ENCODE assay signal across 1 cellular context in the genomic region with DNA sequence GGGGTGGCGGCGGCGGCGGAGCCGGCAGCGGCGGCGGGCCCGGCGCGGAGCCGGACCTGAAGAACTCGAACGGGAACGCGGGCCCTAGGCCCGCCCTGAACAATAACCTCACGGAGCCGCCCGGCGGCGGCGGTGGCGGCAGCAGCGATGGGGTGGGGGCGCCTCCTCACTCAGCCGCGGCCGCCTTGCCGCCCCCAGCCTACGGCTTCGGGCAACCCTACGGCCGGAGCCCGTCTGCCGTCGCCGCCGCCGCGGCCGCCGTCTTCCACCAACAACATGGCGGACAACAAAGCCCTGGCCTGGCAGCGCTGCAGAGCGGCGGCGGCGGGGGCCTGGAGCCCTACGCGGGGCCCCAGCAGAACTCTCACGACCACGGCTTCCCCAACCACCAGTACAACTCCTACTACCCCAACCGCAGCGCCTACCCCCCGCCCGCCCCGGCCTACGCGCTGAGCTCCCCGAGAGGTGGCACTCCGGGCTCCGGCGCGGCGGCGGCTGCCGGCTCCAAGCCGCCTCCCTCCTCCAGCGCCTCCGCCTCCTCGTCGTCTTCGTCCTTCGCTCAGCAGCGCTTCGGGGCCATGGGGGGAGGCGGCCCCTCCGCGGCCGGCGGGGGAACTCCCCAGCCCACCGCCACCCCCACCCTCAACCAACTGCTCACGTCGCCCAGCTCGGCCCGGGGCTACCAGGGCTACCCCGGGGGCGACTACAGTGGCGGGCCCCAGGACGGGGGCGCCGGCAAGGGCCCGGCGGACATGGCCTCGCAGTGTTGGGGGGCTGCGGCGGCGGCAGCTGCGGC.
TF ChIP-seq lines count a peak whose summit lies in the region.

No MANE protein-coding gene starts in this region.

TF ChIP-seq in HepG2, 621 proteins besides CTCF, POLR2A, EP300 and RAD21 (continued from another document and continues in another):
- TF ChIP-seq, protein P1, sequence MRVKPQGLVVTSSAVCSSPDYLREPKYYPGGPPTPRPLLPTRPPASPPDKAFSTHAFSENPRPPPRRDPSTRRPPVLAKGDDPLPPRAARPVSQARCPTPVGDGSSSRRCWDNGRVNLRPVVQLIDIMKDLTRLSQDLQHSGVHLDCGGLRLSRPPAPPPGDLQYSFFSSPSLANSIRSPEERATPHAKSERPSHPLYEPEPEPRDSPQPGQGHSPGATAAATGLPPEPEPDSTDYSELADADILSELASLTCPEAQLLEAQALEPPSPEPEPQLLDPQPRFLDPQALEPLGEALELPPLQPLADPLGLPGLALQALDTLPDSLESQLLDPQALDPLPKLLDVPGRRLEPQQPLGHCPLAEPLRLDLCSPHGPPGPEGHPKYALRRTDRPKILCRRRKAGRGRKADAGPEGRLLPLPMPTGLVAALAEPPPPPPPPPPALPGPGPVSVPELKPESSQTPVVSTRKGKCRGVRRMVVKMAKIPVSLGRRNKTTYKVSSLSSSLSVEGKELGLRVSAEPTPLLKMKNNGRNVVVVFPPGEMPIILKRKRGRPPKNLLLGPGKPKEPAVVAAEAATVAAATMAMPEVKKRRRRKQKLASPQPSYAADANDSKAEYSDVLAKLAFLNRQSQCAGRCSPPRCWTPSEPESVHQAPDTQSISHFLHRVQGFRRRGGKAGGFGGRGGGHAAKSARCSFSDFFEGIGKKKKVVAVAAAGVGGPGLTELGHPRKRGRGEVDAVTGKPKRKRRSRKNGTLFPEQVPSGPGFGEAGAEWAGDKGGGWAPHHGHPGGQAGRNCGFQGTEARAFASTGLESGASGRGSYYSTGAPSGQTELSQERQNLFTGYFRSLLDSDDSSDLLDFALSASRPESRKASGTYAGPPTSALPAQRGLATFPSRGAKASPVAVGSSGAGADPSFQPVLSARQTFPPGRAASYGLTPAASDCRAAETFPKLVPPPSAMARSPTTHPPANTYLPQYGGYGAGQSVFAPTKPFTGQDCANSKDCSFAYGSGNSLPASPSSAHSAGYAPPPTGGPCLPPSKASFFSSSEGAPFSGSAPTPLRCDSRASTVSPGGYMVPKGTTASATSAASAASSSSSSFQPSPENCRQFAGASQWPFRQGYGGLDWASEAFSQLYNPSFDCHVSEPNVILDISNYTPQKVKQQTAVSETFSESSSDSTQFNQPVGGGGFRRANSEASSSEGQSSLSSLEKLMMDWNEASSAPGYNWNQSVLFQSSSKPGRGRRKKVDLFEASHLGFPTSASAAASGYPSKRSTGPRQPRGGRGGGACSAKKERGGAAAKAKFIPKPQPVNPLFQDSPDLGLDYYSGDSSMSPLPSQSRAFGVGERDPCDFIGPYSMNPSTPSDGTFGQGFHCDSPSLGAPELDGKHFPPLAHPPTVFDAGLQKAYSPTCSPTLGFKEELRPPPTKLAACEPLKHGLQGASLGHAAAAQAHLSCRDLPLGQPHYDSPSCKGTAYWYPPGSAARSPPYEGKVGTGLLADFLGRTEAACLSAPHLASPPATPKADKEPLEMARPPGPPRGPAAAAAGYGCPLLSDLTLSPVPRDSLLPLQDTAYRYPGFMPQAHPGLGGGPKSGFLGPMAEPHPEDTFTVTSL (CRISPR knock-in tag; IDR thresholded peaks at IDR 0.05; ENCODE audit: borderline replicate concordance): no peak
- TF ChIP-seq ZNF614 (CRISPR knock-in tag; IDR thresholded peaks at IDR 0.05; ENCODE audit: borderline replicate concordance) (no peak), TRIM24 (CRISPR knock-in tag; IDR thresholded peaks at IDR 0.05) (no peak), ZNF468 (CRISPR knock-in tag; IDR thresholded peaks at IDR 0.05) (no peak), MAF1 (CRISPR knock-in tag; IDR thresholded peaks at IDR 0.05; ENCODE audit: borderline replicate concordance) (no peak), ZEB1 (IDR thresholded peaks at IDR 0.05; ENCODE audit: insufficient replicate concordance, low read depth) (no peak), ZNF547 (CRISPR knock-in tag; IDR thresholded peaks at IDR 0.05) (no peak), PRMT3 (CRISPR knock-in tag; IDR thresholded peaks at IDR 0.05; ENCODE audit: borderline replicate concordance, low read depth) (no peak), LCORL (IDR thresholded peaks at IDR 0.05) (no peak), LCORL (CRISPR knock-in tag; IDR thresholded peaks at IDR 0.05) (no peak), ZBTB1 (CRISPR knock-in tag; IDR thresholded peaks at IDR 0.05; ENCODE audit: borderline replicate concordance) (no peak), AGO1 (IDR thresholded peaks at IDR 0.05; ENCODE audit: low read depth, low read length, poor library complexity, severe bottlenecking) (peak; percentile 60), SAP130 (CRISPR knock-in tag; IDR thresholded peaks at IDR 0.05; ENCODE audit: low read depth) (peak; percentile 33; the same call in 1 of the 2 replicates), IRF2 (CRISPR knock-in tag; IDR thresholded peaks at IDR 0.05) (no peak), AGO2 (optimal IDR thresholded peaks at IDR 0.05; ENCODE audit: low read depth, low read length) (peak; percentile 88), ZNF570 (CRISPR knock-in tag; IDR thresholded peaks at IDR 0.05; ENCODE audit: borderline replicate concordance) (no peak), ZNF563 (CRISPR knock-in tag; IDR thresholded peaks at IDR 0.05) (no peak), DR1 (CRISPR knock-in tag; IDR thresholded peaks at IDR 0.05) (no peak), MXD4 (CRISPR knock-in tag; IDR thresholded peaks at IDR 0.05) (no peak), ZNF816 (CRISPR knock-in tag; IDR thresholded peaks at IDR 0.05; ENCODE audit: borderline replicate concordance) (no peak), GATAD1 (CRISPR knock-in tag; IDR thresholded peaks at IDR 0.05) (no peak), FOXA3 (CRISPR knock-in tag; IDR thresholded peaks at IDR 0.05) (no peak), ZNF607 (CRISPR knock-in tag; IDR thresholded peaks at IDR 0.05; ENCODE audit: borderline replicate concordance) (0 out of 2 replicates have a peak, but pooled peaks have one; percentile 23), SUZ12 (IDR thresholded peaks at IDR 0.05; ENCODE audit: low read depth, low read length) (no peak), TARDBP (CRISPR knock-in tag; IDR thresholded peaks at IDR 0.05) (no peak), SSRP1 (CRISPR knock-in tag; IDR thresholded peaks at IDR 0.05) (no peak), MXI1 (IDR thresholded peaks at IDR 0.05; ENCODE audit: borderline replicate concordance, low read depth, low read length) (no peak), JARID2 (CRISPR knock-in tag; IDR thresholded peaks at IDR 0.05; ENCODE audit: insufficient replicate concordance) (no peak), ZNF333 (CRISPR knock-in tag; IDR thresholded peaks at IDR 0.05; ENCODE audit: borderline replicate concordance) (no peak)
- TF ChIP-seq, protein P2, sequence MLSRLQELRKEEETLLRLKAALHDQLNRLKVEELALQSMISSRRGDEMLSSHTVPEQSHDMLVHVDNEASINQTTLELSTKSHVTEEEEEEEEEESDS (CRISPR knock-in tag; IDR thresholded peaks at IDR 0.05; ENCODE audit: borderline replicate concordance): no peak
- TF ChIP-seq, protein P3, sequence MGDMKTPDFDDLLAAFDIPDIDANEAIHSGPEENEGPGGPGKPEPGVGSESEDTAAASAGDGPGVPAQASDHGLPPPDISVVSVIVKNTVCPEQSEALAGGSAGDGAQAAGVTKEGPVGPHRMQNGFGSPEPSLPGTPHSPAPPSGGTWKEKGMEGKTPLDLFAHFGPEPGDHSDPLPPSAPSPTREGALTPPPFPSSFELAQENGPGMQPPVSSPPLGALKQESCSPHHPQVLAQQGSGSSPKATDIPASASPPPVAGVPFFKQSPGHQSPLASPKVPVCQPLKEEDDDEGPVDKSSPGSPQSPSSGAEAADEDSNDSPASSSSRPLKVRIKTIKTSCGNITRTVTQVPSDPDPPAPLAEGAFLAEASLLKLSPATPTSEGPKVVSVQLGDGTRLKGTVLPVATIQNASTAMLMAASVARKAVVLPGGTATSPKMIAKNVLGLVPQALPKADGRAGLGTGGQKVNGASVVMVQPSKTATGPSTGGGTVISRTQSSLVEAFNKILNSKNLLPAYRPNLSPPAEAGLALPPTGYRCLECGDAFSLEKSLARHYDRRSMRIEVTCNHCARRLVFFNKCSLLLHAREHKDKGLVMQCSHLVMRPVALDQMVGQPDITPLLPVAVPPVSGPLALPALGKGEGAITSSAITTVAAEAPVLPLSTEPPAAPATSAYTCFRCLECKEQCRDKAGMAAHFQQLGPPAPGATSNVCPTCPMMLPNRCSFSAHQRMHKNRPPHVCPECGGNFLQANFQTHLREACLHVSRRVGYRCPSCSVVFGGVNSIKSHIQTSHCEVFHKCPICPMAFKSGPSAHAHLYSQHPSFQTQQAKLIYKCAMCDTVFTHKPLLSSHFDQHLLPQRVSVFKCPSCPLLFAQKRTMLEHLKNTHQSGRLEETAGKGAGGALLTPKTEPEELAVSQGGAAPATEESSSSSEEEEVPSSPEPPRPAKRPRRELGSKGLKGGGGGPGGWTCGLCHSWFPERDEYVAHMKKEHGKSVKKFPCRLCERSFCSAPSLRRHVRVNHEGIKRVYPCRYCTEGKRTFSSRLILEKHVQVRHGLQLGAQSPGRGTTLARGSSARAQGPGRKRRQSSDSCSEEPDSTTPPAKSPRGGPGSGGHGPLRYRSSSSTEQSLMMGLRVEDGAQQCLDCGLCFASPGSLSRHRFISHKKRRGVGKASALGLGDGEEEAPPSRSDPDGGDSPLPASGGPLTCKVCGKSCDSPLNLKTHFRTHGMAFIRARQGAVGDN (CRISPR knock-in tag; IDR thresholded peaks at IDR 0.05): peak; percentile 54
- TF ChIP-seq, protein P4, sequence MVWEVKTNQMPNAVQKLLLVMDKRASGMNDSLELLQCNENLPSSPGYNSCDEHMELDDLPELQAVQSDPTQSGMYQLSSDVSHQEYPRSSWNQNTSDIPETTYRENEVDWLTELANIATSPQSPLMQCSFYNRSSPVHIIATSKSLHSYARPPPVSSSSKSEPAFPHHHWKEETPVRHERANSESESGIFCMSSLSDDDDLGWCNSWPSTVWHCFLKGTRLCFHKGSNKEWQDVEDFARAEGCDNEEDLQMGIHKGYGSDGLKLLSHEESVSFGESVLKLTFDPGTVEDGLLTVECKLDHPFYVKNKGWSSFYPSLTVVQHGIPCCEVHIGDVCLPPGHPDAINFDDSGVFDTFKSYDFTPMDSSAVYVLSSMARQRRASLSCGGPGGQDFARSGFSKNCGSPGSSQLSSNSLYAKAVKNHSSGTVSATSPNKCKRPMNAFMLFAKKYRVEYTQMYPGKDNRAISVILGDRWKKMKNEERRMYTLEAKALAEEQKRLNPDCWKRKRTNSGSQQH (CRISPR knock-in tag; IDR thresholded peaks at IDR 0.05; ENCODE audit: low read depth): no peak
- TF ChIP-seq, protein P5, sequence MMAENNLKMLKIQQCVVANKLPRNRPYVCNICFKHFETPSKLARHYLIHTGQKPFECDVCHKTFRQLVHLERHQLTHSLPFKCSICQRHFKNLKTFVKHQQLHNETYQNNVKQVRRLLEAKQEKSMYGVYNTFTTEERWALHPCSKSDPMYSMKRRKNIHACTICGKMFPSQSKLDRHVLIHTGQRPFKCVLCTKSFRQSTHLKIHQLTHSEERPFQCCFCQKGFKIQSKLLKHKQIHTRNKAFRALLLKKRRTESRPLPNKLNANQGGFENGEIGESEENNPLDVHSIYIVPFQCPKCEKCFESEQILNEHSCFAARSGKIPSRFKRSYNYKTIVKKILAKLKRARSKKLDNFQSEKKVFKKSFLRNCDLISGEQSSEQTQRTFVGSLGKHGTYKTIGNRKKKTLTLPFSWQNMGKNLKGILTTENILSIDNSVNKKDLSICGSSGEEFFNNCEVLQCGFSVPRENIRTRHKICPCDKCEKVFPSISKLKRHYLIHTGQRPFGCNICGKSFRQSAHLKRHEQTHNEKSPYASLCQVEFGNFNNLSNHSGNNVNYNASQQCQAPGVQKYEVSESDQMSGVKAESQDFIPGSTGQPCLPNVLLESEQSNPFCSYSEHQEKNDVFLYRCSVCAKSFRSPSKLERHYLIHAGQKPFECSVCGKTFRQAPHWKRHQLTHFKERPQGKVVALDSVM (CRISPR knock-in tag; IDR thresholded peaks at IDR 0.05): no peak
- TF ChIP-seq, protein P6, sequence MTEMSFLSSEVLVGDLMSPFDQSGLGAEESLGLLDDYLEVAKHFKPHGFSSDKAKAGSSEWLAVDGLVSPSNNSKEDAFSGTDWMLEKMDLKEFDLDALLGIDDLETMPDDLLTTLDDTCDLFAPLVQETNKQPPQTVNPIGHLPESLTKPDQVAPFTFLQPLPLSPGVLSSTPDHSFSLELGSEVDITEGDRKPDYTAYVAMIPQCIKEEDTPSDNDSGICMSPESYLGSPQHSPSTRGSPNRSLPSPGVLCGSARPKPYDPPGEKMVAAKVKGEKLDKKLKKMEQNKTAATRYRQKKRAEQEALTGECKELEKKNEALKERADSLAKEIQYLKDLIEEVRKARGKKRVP (CRISPR knock-in tag; IDR thresholded peaks at IDR 0.05): no peak
- TF ChIP-seq, protein P7, sequence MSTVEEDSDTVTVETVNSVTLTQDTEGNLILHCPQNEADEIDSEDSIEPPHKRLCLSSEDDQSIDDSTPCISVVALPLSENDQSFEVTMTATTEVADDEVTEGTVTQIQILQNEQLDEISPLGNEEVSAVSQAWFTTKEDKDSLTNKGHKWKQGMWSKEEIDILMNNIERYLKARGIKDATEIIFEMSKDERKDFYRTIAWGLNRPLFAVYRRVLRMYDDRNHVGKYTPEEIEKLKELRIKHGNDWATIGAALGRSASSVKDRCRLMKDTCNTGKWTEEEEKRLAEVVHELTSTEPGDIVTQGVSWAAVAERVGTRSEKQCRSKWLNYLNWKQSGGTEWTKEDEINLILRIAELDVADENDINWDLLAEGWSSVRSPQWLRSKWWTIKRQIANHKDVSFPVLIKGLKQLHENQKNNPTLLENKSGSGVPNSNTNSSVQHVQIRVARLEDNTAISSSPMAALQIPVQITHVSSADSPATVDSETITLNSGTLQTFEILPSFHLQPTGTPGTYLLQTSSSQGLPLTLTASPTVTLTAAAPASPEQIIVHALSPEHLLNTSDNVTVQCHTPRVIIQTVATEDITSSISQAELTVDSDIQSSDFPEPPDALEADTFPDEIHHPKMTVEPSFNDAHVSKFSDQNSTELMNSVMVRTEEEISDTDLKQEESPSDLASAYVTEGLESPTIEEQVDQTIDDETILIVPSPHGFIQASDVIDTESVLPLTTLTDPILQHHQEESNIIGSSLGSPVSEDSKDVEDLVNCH (CRISPR knock-in tag; IDR thresholded peaks at IDR 0.05): no peak
- TF ChIP-seq, protein P8, sequence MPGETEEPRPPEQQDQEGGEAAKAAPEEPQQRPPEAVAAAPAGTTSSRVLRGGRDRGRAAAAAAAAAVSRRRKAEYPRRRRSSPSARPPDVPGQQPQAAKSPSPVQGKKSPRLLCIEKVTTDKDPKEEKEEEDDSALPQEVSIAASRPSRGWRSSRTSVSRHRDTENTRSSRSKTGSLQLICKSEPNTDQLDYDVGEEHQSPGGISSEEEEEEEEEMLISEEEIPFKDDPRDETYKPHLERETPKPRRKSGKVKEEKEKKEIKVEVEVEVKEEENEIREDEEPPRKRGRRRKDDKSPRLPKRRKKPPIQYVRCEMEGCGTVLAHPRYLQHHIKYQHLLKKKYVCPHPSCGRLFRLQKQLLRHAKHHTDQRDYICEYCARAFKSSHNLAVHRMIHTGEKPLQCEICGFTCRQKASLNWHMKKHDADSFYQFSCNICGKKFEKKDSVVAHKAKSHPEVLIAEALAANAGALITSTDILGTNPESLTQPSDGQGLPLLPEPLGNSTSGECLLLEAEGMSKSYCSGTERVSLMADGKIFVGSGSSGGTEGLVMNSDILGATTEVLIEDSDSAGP (CRISPR knock-in tag; IDR thresholded peaks at IDR 0.05; ENCODE audit: borderline replicate concordance): no peak
- TF ChIP-seq, protein P9, sequence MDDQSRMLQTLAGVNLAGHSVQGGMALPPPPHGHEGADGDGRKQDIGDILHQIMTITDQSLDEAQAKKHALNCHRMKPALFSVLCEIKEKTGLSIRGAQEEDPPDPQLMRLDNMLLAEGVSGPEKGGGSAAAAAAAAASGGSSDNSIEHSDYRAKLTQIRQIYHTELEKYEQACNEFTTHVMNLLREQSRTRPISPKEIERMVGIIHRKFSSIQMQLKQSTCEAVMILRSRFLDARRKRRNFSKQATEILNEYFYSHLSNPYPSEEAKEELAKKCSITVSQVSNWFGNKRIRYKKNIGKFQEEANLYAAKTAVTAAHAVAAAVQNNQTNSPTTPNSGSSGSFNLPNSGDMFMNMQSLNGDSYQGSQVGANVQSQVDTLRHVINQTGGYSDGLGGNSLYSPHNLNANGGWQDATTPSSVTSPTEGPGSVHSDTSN (CRISPR knock-in tag; IDR thresholded peaks at IDR 0.05; ENCODE audit: borderline replicate concordance): no peak
